9 cellular contexts compared by ENCODE assay signal in genomic region chrX:136878423-136878822, GRCh38. TPM values are rescaled to one million over a fixed set of nuclear protein-coding genes. Genes with fewer than 3 reads are reported as not detected.
DNase-seq lines count a peak whose midpoint lies in the region; ATAC-seq and TF ChIP-seq lines count a peak whose summit lies in the region.
"Had no signal": no experiment of that assay in that cellular context is flagged by ENCODE, and none has a peak within 500 bp of the region (broad histone marks: within the 10 kb centered on the region; RNA-seq: fewer than 3 reads in every experiment).

No MANE protein-coding gene starts in this region.

- no peaks in the 10 kb centered on the region; the same call in 1 of the 2 replicates for H3K36me3 ChIP-seq in Caco-2 (ENCODE audit: control insufficient read depth, insufficient read depth, low read length)
- H3K36me3 ChIP-seq in neutrophil: peaks cover 37% of the 10 kb centered on the region
- H3K36me3 ChIP-seq in left lung: peaks cover 3 to 46% of the 10 kb centered on the region in 2 donors

- H3K27ac Mint-ChIP-seq in Caco-2 (ENCODE audit: unreplicated experiment): no peak overlapping the region
- H3K27ac Mint-ChIP-seq in effector memory CD8-positive, alpha-beta T cell: peak overlapping the region; percentile 99

- DNase-seq in Caco-2 (no peak), NB4 (ENCODE audit: low read depth) (no peak), left lung (no peak), NCI-H1417 treated with DMSO at 0.1 percent for 48 hours (lab: John Stamatoyannopoulos, UW) (no peak), NCI-H2227 treated with DMSO at 0.1 percent for 48 hours (lab: John Stamatoyannopoulos, UW) (no peak), hypothalamus (lab: John Stamatoyannopoulos, UW) (no peak)
- no peak for DNase-seq in effector memory CD8-positive, alpha-beta T cell
- DNase-seq: cerebellar nuclear complex had no signal

- H3K4me1 ChIP-seq in Caco-2 (no peaks in the 10 kb centered on the region), neutrophil (ENCODE audit: control insufficient read depth in 1 of 2, insufficient read depth in 1 of 2, low read depth in 1 of 2, low read length in 1 of 2) (peaks cover 9 to 14% of the 10 kb centered on the region in 2 experiments), left lung (peaks cover 0 to 3% of the 10 kb centered on the region in 2 donors)

- POLR2A ChIA-PET in Caco-2 (lab: Charles Lee): no interaction called here

- no peak for ATAC-seq in effector memory CD8-positive, alpha-beta T cell (replicated peaks)
- ATAC-seq in left lung: no peak

- CTCF ChIA-PET in Caco-2 (lab: Charles Lee): no interaction called here

- peak overlapping the region; percentile 86 for H3K27ac ChIP-seq in neutrophil
- peak overlapping the region in 1 of 2 donors; percentile 95 for H3K27ac ChIP-seq in left lung

- no TSS peak for BruUV-seq in Caco-2 (replicated peaks; lab: Mats Ljungman, UMichigan)

- peaks cover 4% of the 10 kb centered on the region for H3K4me1 Mint-ChIP-seq in Caco-2 (ENCODE audit: low read depth, unreplicated experiment)
- H3K4me1 Mint-ChIP-seq in effector memory CD8-positive, alpha-beta T cell (ENCODE audit: low read depth in 2 of 2): peaks cover 0 to 3% of the 10 kb centered on the region in 2 donors

- no peaks in the 10 kb centered on the region for H3K9me3 Mint-ChIP-seq in Caco-2 (ENCODE audit: unreplicated experiment)
- H3K9me3 Mint-ChIP-seq in effector memory CD8-positive, alpha-beta T cell: no peaks in the 10 kb centered on the region

- no peak for TF ChIP-seq CTCF in Caco-2 (IDR thresholded peaks at IDR 0.05; ENCODE audit: insufficient read depth in 1 of 2, low read depth in 1 of 2, low read length in 1 of 2, severe bottlenecking in 1 of 2, unreplicated experiment in 1 of 2)
- TF ChIP-seq CTCF in NB4 (IDR thresholded peaks at IDR 0.05; ENCODE audit: low read depth, low read length): no peak
- no peak for TF ChIP-seq CTCF in neutrophil (IDR thresholded peaks at IDR 0.05)
- no peak for TF ChIP-seq CTCF in left lung (IDR thresholded peaks at IDR 0.05)

- no peaks in the 10 kb centered on the region for H3K27me3 ChIP-seq in Caco-2 (replicated peaks; ENCODE audit: control insufficient read depth, insufficient read depth, low read length)
- no peaks in the 10 kb centered on the region for H3K27me3 ChIP-seq in neutrophil
- H3K27me3 ChIP-seq in left lung: no peaks in the 10 kb centered on the region

- no peaks in the 10 kb centered on the region for H3K27me3 Mint-ChIP-seq in Caco-2 (ENCODE audit: insufficient read depth, unreplicated experiment)
- H3K27me3 Mint-ChIP-seq in effector memory CD8-positive, alpha-beta T cell: no peaks in the 10 kb centered on the region

- intact Hi-C loops in Caco-2 (cut with micrococcal nuclease; ENCODE audit: unreplicated experiment) (no loop called here), left lung (cut with DNase I) (no loop called here)

- no peak for TF ChIP-seq POLR2A in NB4 (IDR thresholded peaks at IDR 0.05; ENCODE audit: extremely low read depth, insufficient read length)

- peak overlapping the region; percentile 84 for H3K4me3 Mint-ChIP-seq in Caco-2 (ENCODE audit: unreplicated experiment)
- H3K4me3 Mint-ChIP-seq in effector memory CD8-positive, alpha-beta T cell: peak overlapping the region; percentile 95 to 97

- H3K9me3 ChIP-seq in Caco-2 (no peaks in the 10 kb centered on the region), neutrophil (no peaks in the 10 kb centered on the region), left lung (no peaks in the 10 kb centered on the region)

- H3K36me3 Mint-ChIP-seq in Caco-2 (ENCODE audit: insufficient read depth, unreplicated experiment): peaks cover 75% of the 10 kb centered on the region
- H3K36me3 Mint-ChIP-seq in effector memory CD8-positive, alpha-beta T cell (ENCODE audit: insufficient read depth): peaks cover 74% of the 10 kb centered on the region

- H3K4me3 ChIP-seq in Caco-2 (ENCODE audit: low read depth, low read length) (no peak overlapping the region; the same call in 1 of the 2 replicates), NB4 (ENCODE audit: low read depth, low read length) (peak overlapping the region; percentile 100), neutrophil (ENCODE audit: low read depth in 1 of 2, low read length in 1 of 2) (no peak overlapping the region), left lung (peak overlapping the region in 1 of 2 donors; percentile 60)

RNA-seq across cellular contexts. Expression of gene RBMX, which starts 2.1 kb away (rescaled TPM):
- total RNA-seq in Caco-2 (2022) (253 and 261 TPM in 2 replicates), left lung (100 to 1,000 TPM; 102 to 121 TPM)
